In the genomic region with DNA sequence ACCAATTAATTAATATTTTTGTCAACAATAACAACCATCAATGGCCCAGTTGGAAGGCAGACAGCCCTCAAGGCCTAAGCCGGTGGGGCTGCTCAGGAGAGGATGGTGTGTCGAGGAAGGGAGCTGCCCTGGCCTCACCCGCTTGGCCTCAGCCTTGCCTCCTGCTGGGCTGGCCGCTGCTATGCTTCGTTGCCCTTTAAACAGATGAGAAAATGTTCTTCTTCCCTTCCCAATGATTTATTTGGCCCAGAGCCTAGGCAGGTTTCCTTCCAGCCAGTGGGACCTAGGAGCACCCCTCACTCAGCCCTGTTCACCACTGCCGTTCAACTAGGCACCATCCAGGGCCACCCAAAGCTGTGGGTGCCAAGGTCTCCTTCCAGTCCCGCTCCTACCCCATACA, we compare ENCODE assay signal across 15 cellular contexts. TPM values are rescaled to one million over a fixed set of nuclear protein-coding genes. Genes with fewer than 3 reads are reported as not detected.
DNase-seq lines count a peak whose midpoint lies in the region; ATAC-seq and TF ChIP-seq lines count a peak whose summit lies in the region.
"Had no signal": no experiment of that assay in that cellular context is flagged by ENCODE, and none has a peak within 500 bp of the region (broad histone marks: within the 10 kb centered on the region; RNA-seq: fewer than 3 reads in every experiment).

No MANE protein-coding gene starts in this region.

- intact Hi-C loops in CD8-positive, alpha-beta T cell (cut with DNase I, micrococcal nuclease) = no loop called here

- in situ Hi-C loops in ACHN (cut with HindIII; ENCODE audit: low pct_ligation_motif_present, low pct_unique_long_range_greater_than_20kb, low sequenced_read_pairs) = no loop called here

- no peaks in the 10 kb centered on the region for H3K9me3 ChIP-seq in CD8-positive, alpha-beta T cell (ENCODE audit: low read length)
- H3K9me3 ChIP-seq in WERI-Rb-1 (ENCODE audit: severe bottlenecking) (no peaks in the 10 kb centered on the region), smooth muscle cell (replicated peaks; ENCODE audit: low read depth) (no peaks in the 10 kb centered on the region)
- H3K9me3 ChIP-seq: BLaER1 treated with 17β-estradiol and CSF1 and Interleukin-3, amounts not matched to agents 10 nM and 100 nM had no signal

- H3K9ac ChIP-seq in smooth muscle cell (ENCODE audit: low read depth) = no peak overlapping the region
- H3K9ac ChIP-seq: BLaER1 treated with 17β-estradiol and CSF1 and Interleukin-3, amounts not matched to agents 10 nM and 100 nM had no signal

- no peak for ATAC-seq in CD8-positive, alpha-beta T cell
- ATAC-seq: GM23338, T-cell had no signal

- DNase-seq in ACHN (peak; percentile 44), WERI-Rb-1 (peak; percentile 35), nephron progenitor cell (no peak), smooth muscle cell (lab: John Stamatoyannopoulos, UW; ENCODE audit: unreplicated experiment) (no peak), ecto neural progenitor cell (ENCODE audit: low spot score) (no peak)
- DNase-seq in CD8-positive, alpha-beta T cell = no peak
- DNase-seq in effector CD8-positive, alpha-beta T cell (lab: John Stamatoyannopoulos, UW) = no peak
- DNase-seq: GF-D8, HFFc6, NCI-H1694 treated with DMSO at 0.1 percent for 48 hours, NCI-H2227 treated with DMSO at 0.1 percent for 48 hours, T-cell had no signal

- POLR2A ChIA-PET in CD8-positive, alpha-beta T cell (lab: Charles Lee) = no interaction called here

- peaks cover 5% of the 10 kb centered on the region for H3K27me3 ChIP-seq in CD8-positive, alpha-beta T cell (ENCODE audit: insufficient read depth, low read length)
- H3K27me3 ChIP-seq in WERI-Rb-1 (ENCODE audit: insufficient read depth, low read depth, severe bottlenecking) (no peaks in the 10 kb centered on the region), smooth muscle cell (ENCODE audit: low read depth) (peaks cover 7% of the 10 kb centered on the region)

- H3K4me3 ChIP-seq in CD8-positive, alpha-beta T cell (ENCODE audit: low read depth, low read length) = no peak overlapping the region
- H3K4me3 ChIP-seq in WERI-Rb-1 (ENCODE audit: low read depth, low read length) (no peak overlapping the region), smooth muscle cell (no peak overlapping the region)
- H3K4me3 ChIP-seq: BLaER1 treated with 17β-estradiol and CSF1 and Interleukin-3, amounts not matched to agents 10 nM and 100 nM; GM23338; SK-N-MC had no signal

- no peak overlapping the region for H3K27ac ChIP-seq in CD8-positive, alpha-beta T cell (ENCODE audit: low read depth, low read length)
- H3K27ac ChIP-seq in WERI-Rb-1 (no peak overlapping the region; the same call in 1 of the 2 replicates), smooth muscle cell (ENCODE audit: low read depth) (no peak overlapping the region)
- H3K27ac ChIP-seq: BLaER1 treated with 17β-estradiol and CSF1 and Interleukin-3, amounts not matched to agents 10 nM and 100 nM; SK-N-MC had no signal

- H2AFZ ChIP-seq in smooth muscle cell (ENCODE audit: low read depth) = no peak overlapping the region
- H2AFZ ChIP-seq: GM23338 had no signal

- H3K79me2 ChIP-seq in smooth muscle cell (ENCODE audit: low read depth) = no peaks in the 10 kb centered on the region

- H3K4me1 ChIP-seq in CD8-positive, alpha-beta T cell (ENCODE audit: insufficient read depth, low read length) = peaks cover 37% of the 10 kb centered on the region
- H3K4me1 ChIP-seq in smooth muscle cell (ENCODE audit: low read depth) = peaks cover 23% of the 10 kb centered on the region

- CTCF ChIA-PET in CD8-positive, alpha-beta T cell (lab: Charles Lee) = interaction anchor here (1.3 kb wide), 2 partner anchors 21 to 22 kb away, joined by 3 read pairs; no protein-coding TSS in a partner anchor

- no peaks in the 10 kb centered on the region for H4K20me1 ChIP-seq in smooth muscle cell (ENCODE audit: low read depth)

- peaks cover 42% of the 10 kb centered on the region for H3K4me1 Mint-ChIP-seq in CD8-positive, alpha-beta T cell (ENCODE audit: low read depth)
- H3K4me1 Mint-ChIP-seq in nephron progenitor cell = peaks cover 81% of the 10 kb centered on the region

- H3K9me3 Mint-ChIP-seq in CD8-positive, alpha-beta T cell = no peaks in the 10 kb centered on the region
- no peaks in the 10 kb centered on the region for H3K9me3 Mint-ChIP-seq in nephron progenitor cell
- H3K9me3 Mint-ChIP-seq: GM23338, HFFc6, T-cell had no signal

- H3K36me3 ChIP-seq in CD8-positive, alpha-beta T cell (ENCODE audit: insufficient read depth, low read length) = no peaks in the 10 kb centered on the region
- H3K36me3 ChIP-seq in WERI-Rb-1 = no peaks in the 10 kb centered on the region
- no peaks in the 10 kb centered on the region for H3K36me3 ChIP-seq in smooth muscle cell (ENCODE audit: low read depth)
- H3K36me3 ChIP-seq: BLaER1 treated with 17β-estradiol and CSF1 and Interleukin-3, amounts not matched to agents 10 nM and 100 nM had no signal

- no peak overlapping the region for H3K4me2 ChIP-seq in smooth muscle cell
- H3K4me2 ChIP-seq: GM23338 had no signal

- no peak for TF ChIP-seq CTCF in CD8-positive, alpha-beta T cell (IDR thresholded peaks at IDR 0.05)
- TF ChIP-seq CTCF in WERI-Rb-1 (IDR thresholded peaks at IDR 0.05; ENCODE audit: low read depth, low read length) (0 out of 2 replicates have a peak, but pooled peaks have one; percentile 5), nephron progenitor cell (IDR thresholded peaks at IDR 0.05) (no peak), smooth muscle cell (IDR thresholded peaks at IDR 0.05; ENCODE audit: borderline replicate concordance, insufficient read depth, poor library complexity, severe bottlenecking) (no peak)

- H3K36me3 Mint-ChIP-seq in CD8-positive, alpha-beta T cell = no peaks in the 10 kb centered on the region
- H3K36me3 Mint-ChIP-seq in nephron progenitor cell (ENCODE audit: low read depth) = no peaks in the 10 kb centered on the region
- H3K36me3 Mint-ChIP-seq: T-cell had no signal

- WGBS in smooth muscle cell (ENCODE audit: low lambda C conversion rate) = 85% methylated on average over 7 of the region's 7 CpGs

- H3F3A ChIP-seq in smooth muscle cell (ENCODE audit: low read depth) = peaks cover 1% of the 10 kb centered on the region

- no peak overlapping the region for H3K4me3 Mint-ChIP-seq in CD8-positive, alpha-beta T cell
- peak overlapping the region; percentile 28 for H3K4me3 Mint-ChIP-seq in nephron progenitor cell
- H3K4me3 Mint-ChIP-seq: GM23338, HFFc6, T-cell had no signal

- peak overlapping the region; percentile 43 for H3K27ac Mint-ChIP-seq in CD8-positive, alpha-beta T cell
- no peak overlapping the region for H3K27ac Mint-ChIP-seq in nephron progenitor cell
- H3K27ac Mint-ChIP-seq: GM23338, HFFc6, T-cell had no signal

- H3K27me3 Mint-ChIP-seq in CD8-positive, alpha-beta T cell (ENCODE audit: low read depth) = peaks cover 6% of the 10 kb centered on the region
- H3K27me3 Mint-ChIP-seq in nephron progenitor cell (ENCODE audit: low read depth, poor library complexity) = peaks cover 69% of the 10 kb centered on the region

RNA-seq across cellular contexts. Expression of gene ADGRB2, which starts 3.1 kb away (rescaled TPM):
- total RNA-seq in CD8-positive, alpha-beta T cell = under 1 TPM; 0.25 to 0.79 TPM
- 8.8 and 10.6 TPM in 2 replicates for total RNA-seq in smooth muscle cell
- polyA plus RNA-seq in smooth muscle cell = 7.5 and 9.4 TPM in 2 replicates

RNA-seq across cellular contexts. Expression of gene SPOCD1, which starts 48.6 kb away (rescaled TPM):
- not detected for total RNA-seq in CD8-positive, alpha-beta T cell
- total RNA-seq in smooth muscle cell = 39.5 and 43.8 TPM in 2 replicates
- 45.3 and 46.1 TPM in 2 replicates for polyA plus RNA-seq in smooth muscle cell
- total RNA-seq: T-cell had no signal

Comparison
In these comparisons a context has a peak if more than half of its experiments do, and no peak if none do; other contexts are left out.
1. DNase-seq: peak in ACHN (single experiment) and WERI-Rb-1 (single experiment); none in CD8-positive, alpha-beta T cell (0 of 7), nephron progenitor cell (single experiment), smooth muscle cell (single experiment), ecto neural progenitor cell (single experiment) and effector CD8-positive, alpha-beta T cell (single experiment).
2. RNA of gene SPOCD1, which starts 48.6 kb away (total RNA-seq): 39.5 to 43.8 TPM in smooth muscle cell; not detected in CD8-positive, alpha-beta T cell; every median in the first group is over 10 times any median in the second.